11 cellular contexts compared by ENCODE assay signal in the genomic region with DNA sequence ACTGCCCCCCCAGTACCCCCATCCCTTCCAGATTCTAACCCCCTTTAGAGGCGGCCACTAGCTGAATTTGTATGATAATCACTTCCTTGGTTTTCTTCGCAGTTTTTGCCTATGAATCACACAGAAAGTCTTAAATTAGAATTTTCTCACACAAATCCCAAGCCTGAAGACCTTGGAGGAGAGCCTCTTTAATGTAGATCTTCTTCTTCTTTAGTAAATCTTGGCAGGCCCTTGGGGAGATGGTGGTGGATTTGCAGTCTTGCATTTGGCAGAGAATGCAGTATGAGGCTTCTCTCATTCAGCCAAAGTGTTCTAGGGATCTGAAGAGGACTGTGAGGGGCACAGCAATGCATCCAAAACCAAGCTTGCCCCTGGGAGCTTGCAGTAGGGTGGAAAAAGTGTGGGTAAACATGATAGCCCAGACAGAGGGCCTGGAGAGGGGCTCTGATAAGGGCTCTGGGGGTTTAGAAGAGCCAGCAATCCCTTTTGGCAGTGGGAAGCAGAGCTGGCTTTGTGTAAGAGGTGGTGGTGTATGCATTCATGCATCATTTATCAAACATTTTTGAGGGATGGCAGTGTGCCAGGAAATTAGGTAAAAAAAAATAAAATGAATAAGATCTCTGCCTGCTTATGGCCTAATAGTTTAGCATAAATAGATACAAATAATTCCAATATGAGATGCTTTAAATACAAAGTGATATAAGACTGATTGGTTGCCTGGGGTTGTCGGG. TPM values are rescaled to one million over a fixed set of nuclear protein-coding genes. Genes with fewer than 3 reads are reported as not detected.
DNase-seq lines count a peak whose midpoint lies in the region; ATAC-seq and TF ChIP-seq lines count a peak whose summit lies in the region.
"Had no signal": no experiment of that assay in that cellular context is flagged by ENCODE, and none has a peak within 500 bp of the region (broad histone marks: within the 10 kb centered on the region; RNA-seq: fewer than 3 reads in every experiment).

No MANE protein-coding gene starts in this region.

- peaks cover 8% of the 10 kb centered on the region for H3K27me3 Mint-ChIP-seq in brain
- no peaks in the 10 kb centered on the region for H3K27me3 Mint-ChIP-seq in nephron (ENCODE audit: low read depth)
- no peaks in the 10 kb centered on the region for H3K27me3 Mint-ChIP-seq in endodermal cell (ENCODE audit: insufficient read depth)

- H3K36me3 ChIP-seq in MG63 = no peaks in the 10 kb centered on the region
- H3K36me3 ChIP-seq in endodermal cell (ENCODE audit: control insufficient read depth, insufficient read depth, low read length) = no peaks in the 10 kb centered on the region
- H3K36me3 ChIP-seq: SJSA1 had no signal

- no peak overlapping the region for H3K9ac ChIP-seq in endodermal cell (ENCODE audit: extremely low read depth, low read length, poor library complexity, severe bottlenecking)

- H3K27ac Mint-ChIP-seq in brain (peak overlapping the region; percentile 34 to 97 (median 74)), nephron (peak overlapping the region; percentile 1 to 86 (median 77)), endodermal cell (no peak overlapping the region)

- no peak for ATAC-seq in GM18502 (IDR thresholded peaks at IDR 0.05; ENCODE audit: poor library complexity, unreplicated experiment)
- ATAC-seq in GM18511 (IDR thresholded peaks at IDR 0.05; ENCODE audit: unreplicated experiment) = no peak

- H3K9me3 Mint-ChIP-seq in brain (peaks cover 0 to 4% (median 3%) of the 10 kb centered on the region in 5 experiments), nephron (peaks cover 3% of the 10 kb centered on the region), endodermal cell (no peaks in the 10 kb centered on the region)

- no peaks in the 10 kb centered on the region for H3K4me1 ChIP-seq in endodermal cell (ENCODE audit: control insufficient read depth, insufficient read depth, low read length)

- no peak overlapping the region for H3K4me3 ChIP-seq in MG63
- no peak overlapping the region for H3K4me3 ChIP-seq in endodermal cell (ENCODE audit: low read length)
- H3K4me3 ChIP-seq: SJSA1 had no signal

- peak overlapping the region in 3 of 5 experiments; percentile 26 to 34 (median 29) for H3K4me3 Mint-ChIP-seq in brain
- H3K4me3 Mint-ChIP-seq in nephron = no peak overlapping the region
- no peak overlapping the region for H3K4me3 Mint-ChIP-seq in endodermal cell

- H3K36me3 Mint-ChIP-seq in brain (no peaks in the 10 kb centered on the region), nephron (ENCODE audit: low read depth) (no peaks in the 10 kb centered on the region), endodermal cell (ENCODE audit: low read depth) (no peaks in the 10 kb centered on the region)

- DNase-seq in Daoy (ENCODE audit: low read depth) (peak; percentile 35), MG63 (peak; percentile 55), LoVo (ENCODE audit: low spot score) (no peak), endodermal cell (no peak)
- DNase-seq: head of caudate nucleus had no signal

- H3K9me3 ChIP-seq in MG63 = peaks cover 4% of the 10 kb centered on the region
- no peaks in the 10 kb centered on the region for H3K9me3 ChIP-seq in endodermal cell (ENCODE audit: control insufficient read depth, low read length)
- H3K9me3 ChIP-seq: SJSA1 had no signal

- H3K27ac ChIP-seq in endodermal cell (ENCODE audit: low read depth, low read length) = no peak overlapping the region
- H3K27ac ChIP-seq: SJSA1 had no signal

- no peaks in the 10 kb centered on the region for H3K27me3 ChIP-seq in MG63
- no peaks in the 10 kb centered on the region for H3K27me3 ChIP-seq in endodermal cell (ENCODE audit: control insufficient read depth, insufficient read depth, low read length, poor library complexity, severe bottlenecking)
- H3K27me3 ChIP-seq: SJSA1 had no signal

- TF ChIP-seq CTCF in brain (conservative IDR thresholded peaks at IDR 0.05) = no peak
- no peak for TF ChIP-seq CTCF in nephron (IDR thresholded peaks at IDR 0.05; ENCODE audit: unreplicated experiment in 3 of 3)
- TF ChIP-seq CTCF in endodermal cell (conservative IDR thresholded peaks at IDR 0.05) = no peak

- peaks cover 38% of the 10 kb centered on the region for H3K4me1 Mint-ChIP-seq in brain
- H3K4me1 Mint-ChIP-seq in nephron = peaks cover 33% of the 10 kb centered on the region
- peaks cover 11% of the 10 kb centered on the region for H3K4me1 Mint-ChIP-seq in endodermal cell

- 43 to 67% methylated on average over 1 to 3 of the region's 3 CpGs for WGBS in endodermal cell (ENCODE audit: insufficient coverage in 1 of 2, insufficient read length in 1 of 2), 2 experiments

RNA-seq across cellular contexts. Expression of a gene that starts 7.7 kb away (rescaled TPM):
- 404 and 424 TPM in 2 replicates for total RNA-seq in Daoy (2014; rRNA removed; shearing (Covaris generic))
- total RNA-seq in MG63 (2014; rRNA removed; shearing (Covaris generic); ENCODE audit: low replicate concordance) = 317 and 378 TPM in 2 replicates
- 200 TPM for polyA plus RNA-seq in brain (ENCODE audit: insufficient read depth, low read depth, low replicate concordance)
- total RNA-seq in endodermal cell = 100 to 1,000 TPM; 274 to 283 TPM
- 237 TPM for polyA plus RNA-seq in endodermal cell (2013, experiment 1 of 2)
- 233 TPM for polyA plus RNA-seq in endodermal cell (2013, experiment 2 of 2)

RNA-seq across cellular contexts. Expression of a gene that starts 43.4 kb away (rescaled TPM):
- total RNA-seq in Daoy (2014; rRNA removed; shearing (Covaris generic)) = not detected in 2 replicates
- not detected in 2 replicates for total RNA-seq in MG63 (2014; rRNA removed; shearing (Covaris generic); ENCODE audit: low replicate concordance)
- not detected for polyA plus RNA-seq in brain (ENCODE audit: insufficient read depth, low read depth, low replicate concordance)
- total RNA-seq in endodermal cell = not detected
- polyA plus RNA-seq in endodermal cell (2013, experiment 1 of 2) = not detected
- polyA plus RNA-seq in endodermal cell (2013, experiment 2 of 2) = not detected
- total RNA-seq: H4, SJSA1 had no signal

Comparison
In these comparisons a context has a peak if more than half of its experiments do, and no peak if none do; other contexts are left out.
1. DNase-seq: peak in Daoy (single experiment) and MG63 (single experiment); none in LoVo (single experiment) and endodermal cell (single experiment).
2. H3K4me3 Mint-ChIP-seq: peak in brain (3 of 5); none in nephron (0 of 3) and endodermal cell (single experiment).